ENCODE assay signal across 12 cellular contexts in the genomic region with DNA sequence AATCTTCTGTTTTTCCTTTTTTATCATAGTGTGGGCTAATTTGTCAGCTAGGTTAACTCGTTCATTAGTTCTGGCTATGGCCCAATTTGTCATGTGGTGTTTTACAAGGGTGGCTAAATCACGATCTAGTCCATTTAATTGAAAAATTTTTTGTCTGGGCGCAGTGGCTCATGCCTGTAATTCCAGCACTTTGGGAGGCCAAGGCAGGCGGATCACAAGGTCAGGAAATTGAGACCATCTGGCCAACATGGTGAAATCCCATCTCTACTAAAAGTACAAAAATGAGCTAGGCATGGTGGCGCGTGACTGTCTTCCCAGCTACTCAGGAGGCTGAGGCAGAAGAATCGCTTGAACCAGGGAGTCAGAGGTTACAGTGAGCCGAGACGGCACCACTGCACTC. TPM values are rescaled to one million over a fixed set of nuclear protein-coding genes. Genes with fewer than 3 reads are reported as not detected.
DNase-seq lines count a peak whose midpoint lies in the region; ATAC-seq and TF ChIP-seq lines count a peak whose summit lies in the region.
"Not testable (repeated sequence)": the region's sequence is repeated elsewhere in the genome, so short reads cannot be mapped to it uniquely, and the experiment has no call there.
"Had no signal": no experiment of that assay in that cellular context is flagged by ENCODE, and none has a peak within 500 bp of the region (broad histone marks: within the 10 kb centered on the region; RNA-seq: fewer than 3 reads in every experiment).

No MANE protein-coding gene starts in this region.

- not testable (repeated sequence) for H3K36me3 ChIP-seq in GM23248 (ENCODE audit: low read depth); SK-N-SH (replicated peaks in 1 of 2; ENCODE audit: control insufficient read depth in 1 of 2, insufficient read depth in 2 of 2, low read length in 1 of 2)

- H3K9me3 ChIP-seq in GM23248 (ENCODE audit: low read depth); SK-N-SH: not testable (repeated sequence)

- not testable (repeated sequence) for H4K20me1 ChIP-seq in GM23248 (ENCODE audit: insufficient read depth); SK-N-SH (ENCODE audit: insufficient read depth)

- not testable (repeated sequence) for H3K9ac ChIP-seq in GM23248, SK-N-SH

- H3K9me2 ChIP-seq in GM23248 (ENCODE audit: insufficient read depth); SK-N-SH: not testable (repeated sequence)

- DNase-seq in AG09309 (ENCODE audit: low read depth): peak; percentile 82
- peak; percentile 95 for DNase-seq in EH (ENCODE audit: low read depth)
- peak; percentile 46 for DNase-seq in GM23248
- not testable (repeated sequence) for DNase-seq in SK-N-SH; chondrocyte (ENCODE audit: low spot score); sciatic nerve (ENCODE audit: low spot score)
- DNase-seq in fibroblast of mammary gland (ENCODE audit: low read depth): peak; percentile 76
- DNase-seq in lower leg skin (ENCODE audit: low spot score in 2 of 2): peak; percentile 63 to 90

- CTCF ChIA-PET in SK-N-SH (lab: Yijun Ruan, JAX): interaction anchor here (0.9 to 1.0 kb wide), 2 partner anchors 18 to 50 kb away, joined by 4 to 5 read pairs; no protein-coding TSS in a partner anchor

- peaks cover 15% of the 10 kb centered on the region for H3K4me1 ChIP-seq in GM23248 (ENCODE audit: insufficient read depth)
- H3K4me1 ChIP-seq in SK-N-SH (ENCODE audit: control insufficient read depth in 1 of 2, insufficient read depth in 2 of 2, low read depth in 1 of 2, low read length in 1 of 2): not testable (repeated sequence)

- ATAC-seq in sciatic nerve: peak; percentile 65

- TF ChIP-seq EP300 in SK-N-SH (IDR thresholded peaks at IDR 0.05; ENCODE audit: borderline replicate concordance in 1 of 2, low read depth in 1 of 2, low read length in 1 of 2): not testable (repeated sequence)

- TF ChIP-seq RAD21 in SK-N-SH (IDR thresholded peaks at IDR 0.05; ENCODE audit: low read length): not testable (repeated sequence)

- intact Hi-C loops in lower leg skin (cut with DNase I; ENCODE audit: low total_unique reads); sciatic nerve (cut with DNase I): not testable (repeated sequence)

- POLR2A ChIA-PET in SK-N-SH (lab: Yijun Ruan, JAX): not testable (repeated sequence)

- in situ Hi-C loops in GM23248 (cut with MboI): not testable (repeated sequence)

- not testable (repeated sequence) for H2AFZ ChIP-seq in GM23248; SK-N-SH (ENCODE audit: low read depth)

- H3K27ac ChIP-seq in GM23248 (peak overlapping the region; percentile 26), SK-N-SH (ENCODE audit: low read depth in 2 of 2, low read length in 1 of 2) (peak overlapping the region in 1 of 2 experiments; percentile 75; a peak in 1 of 4 replicates)

- not testable (repeated sequence) for H3K9me3 Mint-ChIP-seq in chondrocyte (ENCODE audit: low read depth)

- not testable (repeated sequence) for H3K79me2 ChIP-seq in GM23248 (ENCODE audit: insufficient read depth); SK-N-SH (ENCODE audit: insufficient read depth)

- H3K4me3 Mint-ChIP-seq in chondrocyte (ENCODE audit: unreplicated experiment): not testable (repeated sequence)

- not testable (repeated sequence) for H3K27me3 Mint-ChIP-seq in chondrocyte (ENCODE audit: low read depth)

- WGBS in GM23248 (ENCODE audit: low coverage in 1 of 2, low lambda C conversion rate in 2 of 2, missing lambda C conversion rate in 2 of 2), 2 experiments: 2% methylated on average over 9 of the region's 9 CpGs
- 7% methylated on average over 9 of the region's 9 CpGs for WGBS in SK-N-SH (ENCODE audit: low lambda C conversion rate)
- 53 to 62% methylated on average over 9 of the region's 9 CpGs for WGBS in lower leg skin, 2 donors

- H3K27me3 ChIP-seq in GM23248 (replicated peaks; ENCODE audit: insufficient read depth); SK-N-SH (ENCODE audit: insufficient read depth): not testable (repeated sequence)

- peak overlapping the region; percentile 10 for H3K27ac Mint-ChIP-seq in chondrocyte (ENCODE audit: unreplicated experiment)

- not testable (repeated sequence) for H3K4me3 ChIP-seq in AG09309 (ENCODE audit: control insufficient read depth, low read depth, low read length); GM23248; SK-N-SH (ENCODE audit: low read depth in 2 of 2, low read length in 1 of 2); fibroblast of mammary gland (ENCODE audit: control insufficient read depth, low read depth, low read length); lower leg skin (ENCODE audit: low read depth, poor library complexity, severe bottlenecking)

- not testable (repeated sequence) for H3K36me3 Mint-ChIP-seq in chondrocyte (ENCODE audit: low read depth)

- H3F3A ChIP-seq in GM23248 (ENCODE audit: insufficient read depth); SK-N-SH (replicated peaks; ENCODE audit: insufficient read depth): not testable (repeated sequence)

- not testable (repeated sequence) for H3K4me1 Mint-ChIP-seq in chondrocyte (ENCODE audit: low read depth)

- H3K4me2 ChIP-seq in GM23248 (ENCODE audit: unreplicated experiment): peak overlapping the region; percentile 43
- H3K4me2 ChIP-seq in SK-N-SH: not testable (repeated sequence)

- not testable (repeated sequence) for TF ChIP-seq CTCF in AG09309 (IDR thresholded peaks at IDR 0.05; ENCODE audit: control insufficient read depth, insufficient read depth, low read depth, low read length, missing control alignments); SK-N-SH (IDR thresholded peaks at IDR 0.05); chondrocyte (IDR thresholded peaks at IDR 0.05); fibroblast of mammary gland (conservative IDR thresholded peaks at IDR 0.05; ENCODE audit: control insufficient read depth, insufficient read depth, low read depth, low read length); lower leg skin (IDR thresholded peaks at IDR 0.05)

- not testable (repeated sequence) for TF ChIP-seq POLR2A in lower leg skin (IDR thresholded peaks at IDR 0.05)

TF ChIP-seq in SK-N-SH, 30 proteins besides CTCF, POLR2A, EP300 and RAD21:
- TF ChIP-seq TCF12 (IDR thresholded peaks at IDR 0.05): peak; percentile 10; the same call in 1 of the 2 replicates
TF ChIP-seq in SK-N-SH: peak in this region for 1; not testable (repeated sequence) for 29.

RNA-seq across cellular contexts. Expression of a gene that starts 18.6 kb away (rescaled TPM):
- 1.6 and 1.7 TPM in 2 replicates for total RNA-seq in GM23248 (2014; rRNA removed; shearing (Covaris generic))
- polyA plus RNA-seq in GM23248 (2016; fragmentation: Nextera tagmentation; extraction: Ambion mirVana): 0.82 and 1.4 TPM in 2 replicates
- polyA plus RNA-seq in SK-N-SH (2012; rRNA removed): 1.6 and 2.0 TPM in 2 replicates
- 1.8 and 2.4 TPM in 2 replicates for polyA plus RNA-seq in SK-N-SH (2012; cell fraction: cytosol; rRNA removed)
- 1.2 and 2.3 TPM in 2 replicates for polyA plus RNA-seq in SK-N-SH (2012; cell fraction: nucleus; rRNA removed)
- 2.2 to 3.5 TPM (median 2.6 TPM) in 3 replicates for total RNA-seq in chondrocyte
- 1 to 10 TPM; 2.3 to 4.7 (median 3.2) TPM for total RNA-seq in lower leg skin
- 4.9 TPM for total RNA-seq in sciatic nerve

RNA-seq across cellular contexts. Expression of a gene that starts 47.1 kb away (rescaled TPM):
- total RNA-seq in GM23248 (2014; rRNA removed; shearing (Covaris generic)): not detected in 2 replicates
- not detected in 2 replicates for polyA plus RNA-seq in GM23248 (2016; fragmentation: Nextera tagmentation; extraction: Ambion mirVana)
- polyA plus RNA-seq in SK-N-SH (2012; rRNA removed): not detected in 2 replicates
- polyA plus RNA-seq in SK-N-SH (2012; cell fraction: cytosol; rRNA removed): not detected in 2 replicates
- polyA plus RNA-seq in SK-N-SH (2012; cell fraction: nucleus; rRNA removed): not detected in 2 replicates
- 0.65 to 3.5 TPM (median 0.87 TPM) in 3 replicates for total RNA-seq in chondrocyte
- total RNA-seq in lower leg skin: 1 to 10 TPM in 3 of 4 donors, under 1 TPM in 1; 0.53 to 3.4 (median 2.2) TPM
- total RNA-seq in sciatic nerve: 10.2 TPM
- total RNA-seq: A673; CD8-positive, alpha-beta T cell; HepG2 had no signal
- polyA plus RNA-seq: CD14-positive monocyte, HepG2 had no signal
